In genomic region chr7:17150018-17150417, GRCh38 we compare ENCODE assay signal across 1 cellular context.
TF ChIP-seq lines count a peak whose summit lies in the region.

No MANE protein-coding gene starts in this region.

TF ChIP-seq in HepG2, 621 proteins besides CTCF, POLR2A, EP300 and RAD21 (continued from another document):
- TF ChIP-seq HNRNPH1 (optimal IDR thresholded peaks at IDR 0.05; ENCODE audit: low read depth, low read length), result no peak
- no peak for TF ChIP-seq ZNF841 (CRISPR knock-in tag; IDR thresholded peaks at IDR 0.05; ENCODE audit: borderline replicate concordance)
- TF ChIP-seq HOXD1 (CRISPR knock-in tag; IDR thresholded peaks at IDR 0.05), result no peak
- no peak for TF ChIP-seq ZNF562 (CRISPR knock-in tag; IDR thresholded peaks at IDR 0.05; ENCODE audit: borderline replicate concordance)
- TF ChIP-seq ZFP41 (CRISPR knock-in tag; IDR thresholded peaks at IDR 0.05; ENCODE audit: borderline replicate concordance), result no peak
- no peak for TF ChIP-seq MNT (IDR thresholded peaks at IDR 0.05)
- no peak for TF ChIP-seq NFIB (CRISPR knock-in tag; IDR thresholded peaks at IDR 0.05; ENCODE audit: borderline replicate concordance)
